In the genomic region with DNA sequence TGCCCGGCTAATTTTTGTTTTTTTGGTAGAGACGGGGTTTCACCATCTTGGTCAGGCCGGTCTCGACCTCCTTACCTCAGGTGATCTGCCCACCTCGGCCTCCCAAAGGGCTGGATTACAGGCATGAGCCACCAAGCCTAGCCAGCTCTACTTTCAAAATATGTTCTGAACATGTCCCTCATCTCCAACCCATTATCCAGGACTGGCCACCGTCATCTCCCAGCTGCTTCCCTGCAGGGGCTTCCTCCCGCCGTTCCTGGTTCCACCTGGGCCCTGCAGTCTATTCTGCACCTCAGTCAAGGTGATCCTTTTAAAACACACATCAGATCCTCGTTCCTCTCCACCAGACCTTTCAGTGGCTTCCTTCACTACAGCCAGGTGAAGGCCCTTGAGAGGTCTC, we compare ENCODE assay signal across 1 cellular context.
TF ChIP-seq lines count a peak whose summit lies in the region.

No MANE protein-coding gene starts in this region.

TF ChIP-seq in IMR-90, 13 proteins besides CTCF, POLR2A, EP300 and RAD21 (continued from another document):
- TF ChIP-seq, protein P1, sequence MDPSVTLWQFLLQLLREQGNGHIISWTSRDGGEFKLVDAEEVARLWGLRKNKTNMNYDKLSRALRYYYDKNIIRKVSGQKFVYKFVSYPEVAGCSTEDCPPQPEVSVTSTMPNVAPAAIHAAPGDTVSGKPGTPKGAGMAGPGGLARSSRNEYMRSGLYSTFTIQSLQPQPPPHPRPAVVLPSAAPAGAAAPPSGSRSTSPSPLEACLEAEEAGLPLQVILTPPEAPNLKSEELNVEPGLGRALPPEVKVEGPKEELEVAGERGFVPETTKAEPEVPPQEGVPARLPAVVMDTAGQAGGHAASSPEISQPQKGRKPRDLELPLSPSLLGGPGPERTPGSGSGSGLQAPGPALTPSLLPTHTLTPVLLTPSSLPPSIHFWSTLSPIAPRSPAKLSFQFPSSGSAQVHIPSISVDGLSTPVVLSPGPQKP (IDR thresholded peaks at IDR 0.05; ENCODE audit: borderline replicate concordance, low read depth, low read length): no peak
- TF ChIP-seq MAZ (IDR thresholded peaks at IDR 0.05; ENCODE audit: borderline replicate concordance, low read depth, low read length) (no peak), NFE2L2 (IDR thresholded peaks at IDR 0.05; ENCODE audit: low read depth, low read length) (no peak), SMC3 (IDR thresholded peaks at IDR 0.05; ENCODE audit: low read depth, low read length) (no peak)
- TF ChIP-seq, protein P2, sequence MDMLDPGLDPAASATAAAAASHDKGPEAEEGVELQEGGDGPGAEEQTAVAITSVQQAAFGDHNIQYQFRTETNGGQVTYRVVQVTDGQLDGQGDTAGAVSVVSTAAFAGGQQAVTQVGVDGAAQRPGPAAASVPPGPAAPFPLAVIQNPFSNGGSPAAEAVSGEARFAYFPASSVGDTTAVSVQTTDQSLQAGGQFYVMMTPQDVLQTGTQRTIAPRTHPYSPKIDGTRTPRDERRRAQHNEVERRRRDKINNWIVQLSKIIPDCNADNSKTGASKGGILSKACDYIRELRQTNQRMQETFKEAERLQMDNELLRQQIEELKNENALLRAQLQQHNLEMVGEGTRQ (IDR thresholded peaks at IDR 0.05; ENCODE audit: low read depth, low read length): no peak
